9 cellular contexts compared by ENCODE assay signal in the genomic region with DNA sequence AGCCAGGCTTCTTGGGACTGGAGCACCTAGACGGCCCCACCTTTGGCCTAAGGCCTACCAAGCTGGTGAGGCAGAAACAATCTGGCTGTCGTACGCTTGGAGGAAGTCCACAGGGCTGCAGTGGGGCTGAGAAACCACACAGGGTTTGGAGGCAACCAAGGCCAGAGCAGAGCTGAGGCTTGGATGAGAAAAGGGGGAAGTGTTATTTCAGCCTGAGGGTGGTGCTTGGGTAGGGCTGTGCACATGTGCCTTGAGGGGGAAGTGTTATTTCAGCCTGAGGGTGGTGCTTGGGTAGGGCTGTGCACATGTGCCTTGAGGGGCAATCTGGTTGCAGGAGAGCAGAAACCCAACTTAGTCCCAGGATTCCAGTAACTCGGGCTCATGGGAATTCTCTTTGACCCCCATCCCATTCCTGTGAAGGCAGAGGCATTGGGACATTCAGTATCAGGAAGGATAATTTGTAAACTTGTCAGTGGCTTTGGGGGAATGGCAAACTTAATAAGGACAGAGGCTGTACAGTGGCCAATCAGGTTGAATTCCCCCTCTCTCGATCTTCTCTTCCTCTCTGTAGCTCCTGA. TPM values are rescaled to one million over a fixed set of nuclear protein-coding genes. Genes with fewer than 3 reads are reported as not detected.
A peak's percentile ranks its signal among the peaks of the same experiment; 100 is the strongest.
DNase-seq lines count a peak whose midpoint lies in the region; ATAC-seq and TF ChIP-seq lines count a peak whose summit lies in the region.
"Had no signal": no experiment of that assay in that cellular context is flagged by ENCODE, and none has a peak within 500 bp of the region (broad histone marks: within the 10 kb centered on the region; RNA-seq: fewer than 3 reads in every experiment).

No MANE protein-coding gene starts in this region.

- CTCF ChIA-PET in HCT116 (lab: Charles Lee), result no interaction called here

- H3K9ac ChIP-seq in HCT116 (ENCODE audit: low read length) (peak overlapping the region; percentile 87), MM.1S (ENCODE audit: low read length) (no peak overlapping the region), adipocyte (ENCODE audit: low read length) (no peak overlapping the region)

- H3K36me3 ChIP-seq in HCT116 (ENCODE audit: control insufficient read depth in 1 of 2, insufficient read depth in 2 of 2, low read length in 2 of 2), result peaks cover 2 to 9% of the 10 kb centered on the region in 2 experiments; a peak in 1 of 4 replicates
- no peaks in the 10 kb centered on the region for H3K36me3 ChIP-seq in MM.1S (replicated peaks; ENCODE audit: insufficient read depth, low read length)
- no peaks in the 10 kb centered on the region for H3K36me3 ChIP-seq in adipocyte (ENCODE audit: control insufficient read depth, insufficient read depth, low read length, severe bottlenecking)
- no peaks in the 10 kb centered on the region for H3K36me3 ChIP-seq in mesodermal cell (ENCODE audit: control insufficient read depth, insufficient read depth, low read length)
- H3K36me3 ChIP-seq: ascending aorta had no signal

- TF ChIP-seq POLR2A in HCT116 (IDR thresholded peaks at IDR 0.05; ENCODE audit: borderline replicate concordance, extremely low read depth, insufficient read depth, insufficient read length), result no peak

- H3K9me3 ChIP-seq in HCT116 (ENCODE audit: control insufficient read depth in 1 of 2, insufficient read depth in 1 of 2, low read depth in 1 of 2, low read length in 2 of 2) (no peaks in the 10 kb centered on the region), MM.1S (replicated peaks; ENCODE audit: insufficient read depth, low read length) (no peaks in the 10 kb centered on the region), adipocyte (ENCODE audit: control insufficient read depth, low read length) (no peaks in the 10 kb centered on the region), mesodermal cell (ENCODE audit: control insufficient read depth, low read length) (no peaks in the 10 kb centered on the region)
- H3K9me3 ChIP-seq: ascending aorta had no signal

- POLR2A ChIA-PET in HCT116 (lab: Charles Lee), result no interaction called here

- H2AFZ ChIP-seq in HCT116 (ENCODE audit: low read depth, low read length, poor library complexity, severe bottlenecking) (no peak overlapping the region), MM.1S (ENCODE audit: low read length) (peak overlapping the region; percentile 86)

- intact Hi-C loops in HCT116 (cut with micrococcal nuclease), result no loop called here

- H3K27me3 ChIP-seq in HCT116 (ENCODE audit: insufficient read depth, low read length), result no peaks in the 10 kb centered on the region
- H3K27me3 ChIP-seq in MM.1S (replicated peaks; ENCODE audit: insufficient read depth, low read length), result 0 out of 2 replicates have a peak, but pooled peaks cover 6% of the 10 kb centered on the region
- peaks cover 41% of the 10 kb centered on the region for H3K27me3 ChIP-seq in adipocyte (replicated peaks; ENCODE audit: control insufficient read depth, insufficient read depth, low read length)
- H3K27me3 ChIP-seq: ascending aorta had no signal

- TF ChIP-seq RAD21 in HCT116 (IDR thresholded peaks at IDR 0.05; ENCODE audit: low read depth), result no peak

- peaks cover 11 to 39% of the 10 kb centered on the region in 2 experiments for H3K4me1 ChIP-seq in HCT116 (ENCODE audit: control insufficient read depth in 1 of 2, insufficient read depth in 2 of 2, low read length in 2 of 2)
- no peaks in the 10 kb centered on the region for H3K4me1 ChIP-seq in MM.1S (ENCODE audit: low read length)
- H3K4me1 ChIP-seq in adipocyte (ENCODE audit: control insufficient read depth, insufficient read depth, low read length), result peaks cover 3% of the 10 kb centered on the region
- no peaks in the 10 kb centered on the region for H3K4me1 ChIP-seq in mesodermal cell (ENCODE audit: control insufficient read depth, insufficient read depth, low read length, poor library complexity, severe bottlenecking)

- H3K27ac ChIP-seq in HCT116 (ENCODE audit: low read depth, low read length), result peak overlapping the region; percentile 91
- H3K27ac ChIP-seq in MM.1S (ENCODE audit: low read length), result no peak overlapping the region
- H3K27ac ChIP-seq in mesodermal cell (ENCODE audit: low read depth, low read length, severe bottlenecking), result no peak overlapping the region
- H3K27ac ChIP-seq: ascending aorta had no signal

- RAD21 ChIA-PET in HCT116 (lab: Charles Lee; ENCODE audit: low non-redundant PET in 1 of 2, low total read pairs in 2 of 2, uncharacterized antibody in 2 of 2, unreplicated experiment in 2 of 2), result no interaction called here

- H3K4me2 ChIP-seq in HCT116 (ENCODE audit: low read length) (peak overlapping the region; percentile 99), MM.1S (ENCODE audit: low read depth, low read length) (peak overlapping the region; percentile 83; the same call in 1 of the 2 replicates)

- DNase-seq in activated CD4-positive, alpha-beta T cell treated with anti-CD3 and anti-CD28 coated beads for 48 hours, result peak; percentile 48
- DNase-seq in activated CD4-positive, alpha-beta T cell treated with anti-CD3 and anti-CD28 coated beads for 4 hours, result no peak
- DNase-seq in HCT116 (ENCODE audit: low read depth, low spot score) (no peak), MM.1S (peak; percentile 14), adipocyte (ENCODE audit: low read depth) (no peak), HCEC 1CT (no peak), COR-L47 (lab: John Stamatoyannopoulos, UW) (no peak)

- TF ChIP-seq CTCF in HCT116 (IDR thresholded peaks at IDR 0.05 in 2 of 3, conservative IDR thresholded peaks at IDR 0.05 in 1 of 3; ENCODE audit: borderline replicate concordance in 1 of 3, insufficient read depth in 1 of 3, low read depth in 2 of 3, low read length in 2 of 3), result peak in 2 of 3 experiments; percentile 5 to 16; a peak in 2 of 6 replicates
- no peak for TF ChIP-seq CTCF in MM.1S (IDR thresholded peaks at IDR 0.05; ENCODE audit: low read length)

- BruUV-seq in HCT116 (replicated peaks; lab: Mats Ljungman, UMichigan), result no TSS peak

- H3F3A ChIP-seq in MM.1S (ENCODE audit: insufficient read depth, low read length), result no peaks in the 10 kb centered on the region

- H4K20me1 ChIP-seq in HCT116 (ENCODE audit: insufficient read depth), result no peaks in the 10 kb centered on the region
- H4K20me1 ChIP-seq in MM.1S (ENCODE audit: insufficient read depth, low read length), result no peaks in the 10 kb centered on the region

- H3K9me2 ChIP-seq in HCT116 (ENCODE audit: insufficient read depth) (no peaks in the 10 kb centered on the region), MM.1S (replicated peaks; ENCODE audit: insufficient read depth, low read length) (no peaks in the 10 kb centered on the region)

- H3K4me3 ChIP-seq in HCT116 (replicated peaks in 1 of 2; ENCODE audit: low read depth in 1 of 2, low read length in 2 of 2), result peak overlapping the region; percentile 76 to 85
- peak overlapping the region; percentile 78; the same call in 1 of the 2 replicates for H3K4me3 ChIP-seq in MM.1S (ENCODE audit: low read length)
- H3K4me3 ChIP-seq in adipocyte (ENCODE audit: low read length), result peak overlapping the region; percentile 80
- peak overlapping the region; percentile 58 for H3K4me3 ChIP-seq in mesodermal cell (ENCODE audit: extremely low read depth, insufficient read depth, low read length, poor library complexity, severe bottlenecking)

- peaks cover 38% of the 10 kb centered on the region for H3K79me2 ChIP-seq in HCT116 (ENCODE audit: insufficient read depth, low read length)
- peaks cover 14% of the 10 kb centered on the region for H3K79me2 ChIP-seq in MM.1S (ENCODE audit: low read length)

- 67 to 71% methylated on average over 4 to 5 of the region's 5 CpGs for WGBS in mesodermal cell (ENCODE audit: insufficient coverage in 2 of 2), 2 experiments

- peak; percentile 52 for ATAC-seq in HCT116

TF ChIP-seq in HCT116, 20 proteins besides CTCF, POLR2A, EP300 and RAD21:
- TF ChIP-seq, protein P1, sequence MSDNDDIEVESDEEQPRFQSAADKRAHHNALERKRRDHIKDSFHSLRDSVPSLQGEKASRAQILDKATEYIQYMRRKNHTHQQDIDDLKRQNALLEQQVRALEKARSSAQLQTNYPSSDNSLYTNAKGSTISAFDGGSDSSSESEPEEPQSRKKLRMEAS (IDR thresholded peaks at IDR 0.05), result peak; percentile 81
- TF ChIP-seq SIN3A (IDR thresholded peaks at IDR 0.05; ENCODE audit: low read depth), result no peak
- no peak for TF ChIP-seq TCF7L2 (IDR thresholded peaks at IDR 0.05; ENCODE audit: borderline replicate concordance, extremely low read depth, insufficient read depth, insufficient read length)
- no peak for TF ChIP-seq CEBPB (IDR thresholded peaks at IDR 0.05; ENCODE audit: low read depth)
- no peak for TF ChIP-seq JUND (IDR thresholded peaks at IDR 0.05)
- no peak for TF ChIP-seq SRF (IDR thresholded peaks at IDR 0.05; ENCODE audit: low read depth)
- TF ChIP-seq EZH2phosphoT487 (IDR thresholded peaks at IDR 0.05; ENCODE audit: borderline replicate concordance), result no peak
- no peak for TF ChIP-seq CBX3 (IDR thresholded peaks at IDR 0.05; ENCODE audit: low read depth)
TF ChIP-seq in HCT116: peak in this region for 1.

RNA-seq across cellular contexts. Expression of gene FBXO41, which starts 1.0 kb away (rescaled TPM):
- total RNA-seq in HCT116 (2021; ENCODE audit: unreplicated experiment), result 34.9 TPM
- polyA plus RNA-seq in HCT116 (2012), result 14.7 and 14.8 TPM in 2 replicates
- polyA plus RNA-seq in mesodermal cell (2013, experiment 1 of 2), result 3.2 TPM
- 2.3 TPM for polyA plus RNA-seq in mesodermal cell (2013, experiment 2 of 2)

RNA-seq across cellular contexts. Expression of gene EGR4, which starts 8.1 kb away (rescaled TPM):
- total RNA-seq in HCT116 (2021; ENCODE audit: unreplicated experiment), result 0.37 TPM
- polyA plus RNA-seq in HCT116 (2012), result 0.34 and 0.47 TPM in 2 replicates
- polyA plus RNA-seq in mesodermal cell (2013, experiment 1 of 2), result not detected
- not detected for polyA plus RNA-seq in mesodermal cell (2013, experiment 2 of 2)
- total RNA-seq: ascending aorta had no signal

RNA-seq across cellular contexts. Expression of gene CCT7, which starts 51.1 kb away (rescaled TPM):
- total RNA-seq in HCT116 (2021; ENCODE audit: unreplicated experiment), result 637 TPM
- polyA plus RNA-seq in HCT116 (2012), result 510 and 633 TPM in 2 replicates
- polyA plus RNA-seq in mesodermal cell (2013, experiment 1 of 2), result 265 TPM
- polyA plus RNA-seq in mesodermal cell (2013, experiment 2 of 2), result 246 TPM

RNA-seq across cellular contexts. Expression of gene PRADC1, which starts 52.2 kb away (rescaled TPM):
- total RNA-seq in HCT116 (2021; ENCODE audit: unreplicated experiment), result 8.6 TPM
- 10.7 and 12.0 TPM in 2 replicates for polyA plus RNA-seq in HCT116 (2012)
- polyA plus RNA-seq in mesodermal cell (2013, experiment 1 of 2), result 20.7 TPM
- 15.0 TPM for polyA plus RNA-seq in mesodermal cell (2013, experiment 2 of 2)

Comparison
In these comparisons a context has a peak if more than half of its experiments do, and no peak if none do; other contexts are left out.
1. DNase-seq: peak in activated CD4-positive, alpha-beta T cell treated with anti-CD3 and anti-CD28 coated beads for 48 hours (single experiment) and MM.1S (single experiment); none in activated CD4-positive, alpha-beta T cell treated with anti-CD3 and anti-CD28 coated beads for 4 hours (0 of 2), HCT116 (single experiment), adipocyte (single experiment), HCEC 1CT (single experiment) and COR-L47 (single experiment).
2. Peak in every context shown above with its lines, with median percentiles within 50 percentile points of each other: H3K4me3 ChIP-seq.